ENCODE assay signal across 1 cellular context in genomic region chr1:9537863-9538668, GRCh38.
TF ChIP-seq lines count a peak whose summit lies in the region.

No MANE protein-coding gene starts in this region.

TF ChIP-seq in GM12878, 131 proteins besides CTCF, POLR2A, EP300 and RAD21:
- TF ChIP-seq JUND (IDR thresholded peaks at IDR 0.05; ENCODE audit: low read depth, low read length) (no peak), MTA2 (IDR thresholded peaks at IDR 0.05; ENCODE audit: low read depth) (no peak), FOXK2 (IDR thresholded peaks at IDR 0.05) (no peak), SMC3 (IDR thresholded peaks at IDR 0.05; ENCODE audit: borderline replicate concordance, low read length) (no peak), CEBPB (IDR thresholded peaks at IDR 0.05; ENCODE audit: borderline replicate concordance in 1 of 2, low read depth in 2 of 2, low read length in 2 of 2) (no peak), TAF1 (IDR thresholded peaks at IDR 0.05; ENCODE audit: borderline replicate concordance, low read depth, low read length) (no peak), POU2F2 (IDR thresholded peaks at IDR 0.05; ENCODE audit: borderline replicate concordance, low read depth, low read length) (no peak), NFIC (IDR thresholded peaks at IDR 0.05; ENCODE audit: low read depth, low read length) (no peak), KAT2A (conservative IDR thresholded peaks at IDR 0.05; ENCODE audit: control insufficient read depth, low read depth, low read length) (no peak)
